ENCODE assay signal across 22 cellular contexts in the genomic region with DNA sequence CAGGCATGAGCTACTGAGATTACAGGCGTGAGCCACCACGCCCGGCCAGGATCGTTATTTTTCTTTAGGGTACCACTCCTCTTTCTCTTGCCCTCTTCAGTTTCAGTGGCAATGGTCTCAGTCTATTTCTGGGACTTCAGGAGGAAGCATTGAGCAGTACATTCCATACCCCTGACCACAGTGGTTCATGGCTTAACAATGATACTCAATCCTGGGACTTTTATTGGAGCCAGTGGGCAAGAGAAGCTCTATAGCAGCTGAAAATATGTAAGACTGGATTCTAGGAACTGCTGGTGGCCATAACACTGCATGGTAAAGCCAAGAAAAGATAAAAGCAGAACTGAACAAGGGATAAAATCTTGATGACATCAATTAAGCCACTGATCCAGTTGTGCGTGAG.
"Had no signal": no experiment of that assay in that cellular context is flagged by ENCODE, and none has a peak within 500 bp of the region (broad histone marks: within the 10 kb centered on the region; RNA-seq: fewer than 3 reads in every experiment).

No MANE protein-coding gene starts in this region.

- ATAC-seq: activated CD4-positive, alpha-beta T cell treated with anti-CD3 and anti-CD28 coated beads for 36 hours; activated T-cell treated with anti-CD3 and anti-CD28 coated beads, Interleukin-2, amount 50 U/mL, for 72 hours; T-cell had no signal

- H3K27me3 ChIP-seq: adrenal gland, breast epithelium had no signal

- H3K4me1 ChIP-seq: adrenal gland, breast epithelium had no signal

- H3K4me2 ChIP-seq: KMS-11 had no signal

- DNase-seq: activated CD4-positive, alpha-beta memory T cell treated with anti-CD3 and anti-CD28 coated beads, Interleukin-2, amount 10 ng/mL, durations not matched to agents 7 days and 5 days; activated CD4-positive, alpha-beta T cell treated with anti-CD3 and anti-CD28 coated beads for 36 hours; activated CD4-positive, alpha-beta T cell treated with anti-CD3 and anti-CD28 coated beads, Interleukin-2, amount 50 U/mL, for 1 hour; activated naive CD4-positive, alpha-beta T cell treated with anti-CD3 and anti-CD28 coated beads, Interleukin-2, amount 50 U/mL, for 16 hours; activated naive CD8-positive, alpha-beta T cell treated with anti-CD3 and anti-CD28 coated beads, Interleukin-2, amount 10 ng/mL, durations not matched to agents 7 days and 5 days; activated T-cell treated with anti-CD3 and anti-CD28 coated beads, Interleukin-2, amount 50 U/mL, for 72 hours; adrenal gland; anterior cingulate cortex; central memory CD4-positive, alpha-beta T cell; MM.1S; NCI-H1105; NCI-H1436; NCI-H1694 treated with DMSO at 0.1 percent for 48 hours; NCI-H2029 treated with DMSO at 0.1 percent for 48 hours; NCI-H345; NCI-H510A; NCI-H69; SHP77 treated with DMSO at 0.1 percent for 48 hours; T-cell; WERI-Rb-1 had no signal

- H3K4me3 ChIP-seq: adrenal gland, breast epithelium had no signal

- H3K27ac ChIP-seq: adrenal gland, breast epithelium, KMS-11, WERI-Rb-1 had no signal

- H3K9me3 ChIP-seq: adrenal gland, breast epithelium had no signal
